21 cellular contexts compared by ENCODE assay signal in genomic region chr22:46358766-46359165, GRCh38.
"Had no signal": no experiment of that assay in that cellular context is flagged by ENCODE, and none has a peak within 500 bp of the region (broad histone marks: within the 10 kb centered on the region; RNA-seq: fewer than 3 reads in every experiment).

No MANE protein-coding gene starts in this region.

- H3K36me3 Mint-ChIP-seq: natural killer cell treated with Interleukin-12 subunit alpha and Interleukin-12 subunit beta and Interleukin-15 and Interleukin-18, amount 100 ng/mL, for 72 hours had no signal

- H3K27me3 ChIP-seq: upper lobe of left lung had no signal

- H3K9me3 ChIP-seq: left lung, sigmoid colon, thoracic aorta, upper lobe of left lung had no signal

- ATAC-seq: activated CD4-positive, CD25-positive, alpha-beta regulatory T cell treated with anti-CD3 and anti-CD28 coated beads, Interleukin-2, amount 50 U/mL, for 24 hours; activated CD8-positive, alpha-beta T cell treated with anti-CD3 and anti-CD28 coated beads for 36 hours; left lung; natural killer cell treated with Interleukin-12 subunit alpha and Interleukin-12 subunit beta and Interleukin-15 and Interleukin-18, amount 100 ng/mL, for 72 hours; T-cell had no signal

- H3K27ac ChIP-seq: left lung, sigmoid colon, thoracic aorta, upper lobe of left lung, VCaP had no signal

- H3K4me1 ChIP-seq: left lung, sigmoid colon, upper lobe of left lung had no signal

- H3K9me3 Mint-ChIP-seq: activated CD4-positive, alpha-beta T cell treated with anti-CD3 and anti-CD28 coated beads, Interleukin-2, amount 10 ng/mL, durations not matched to agents 24 days and 14 days; activated naive CD8-positive, alpha-beta T cell treated with anti-CD3 and anti-CD28 coated beads for 36 hours; dendritic cell treated with granulocyte-macrophage colony-stimulating factor and Interleukin-4, amounts not matched to agents 40 ng/mL and 50 ng/mL, for 4 days; natural killer cell treated with Interleukin-12 subunit alpha and Interleukin-12 subunit beta and Interleukin-15 and Interleukin-18, amount 100 ng/mL, for 72 hours; T-helper 2 cell treated with Interferon-gamma antibody and Interleukin-4, amounts not matched to agents 5 μg/mL and 100 μg/mL, for 36 hours had no signal

- H3K27me3 Mint-ChIP-seq: activated CD4-positive, alpha-beta T cell treated with anti-CD3 and anti-CD28 coated beads, Interleukin-2, amount 10 ng/mL, durations not matched to agents 24 days and 14 days; activated CD8-positive, alpha-beta T cell treated with anti-CD3 and anti-CD28 coated beads for 36 hours had no signal

- H3K4me1 Mint-ChIP-seq: activated CD4-positive, alpha-beta T cell treated with anti-CD3 and anti-CD28 coated beads, Interleukin-2, amount 10 ng/mL, durations not matched to agents 24 days and 14 days had no signal

- H3K4me3 ChIP-seq: left lung, sigmoid colon, smooth muscle cell, thoracic aorta, upper lobe of left lung had no signal

- DNase-seq: activated CD4-positive, alpha-beta T cell treated with anti-CD3 and anti-CD28 coated beads, Interleukin-2, amount 10 ng/mL, durations not matched to agents 24 days and 14 days; activated CD8-positive, alpha-beta T cell treated with anti-CD3 and anti-CD28 coated beads for 36 hours; activated naive CD8-positive, alpha-beta T cell treated with anti-CD3 and anti-CD28 coated beads for 36 hours; activated T-cell treated with anti-CD3 and anti-CD28 coated beads, Interleukin-2, amount 50 U/mL, for 1 hour; effector CD4-positive, alpha-beta T cell; erythroblast; foreskin fibroblast; sigmoid colon; stimulated activated CD4-positive, alpha-beta T cell treated with anti-CD3 and anti-CD28 coated beads, Interleukin-2, amount 100 ng/mL, for 48 hours; stimulated activated CD8-positive, alpha-beta memory T cell treated with anti-CD3 and anti-CD28 coated beads, Interleukin-4, amount 100 ng/mL, for 48 hours; stimulated activated naive CD4-positive, alpha-beta T cell treated with Interleukin-2 at 50 U/mL for 16 hours; T-cell had no signal

- H3K4me2 ChIP-seq: smooth muscle cell had no signal

- H3K27ac Mint-ChIP-seq: activated CD8-positive, alpha-beta T cell treated with anti-CD3 and anti-CD28 coated beads for 36 hours; activated naive CD8-positive, alpha-beta T cell treated with anti-CD3 and anti-CD28 coated beads for 36 hours; dendritic cell treated with granulocyte-macrophage colony-stimulating factor and Interleukin-4, amounts not matched to agents 40 ng/mL and 50 ng/mL, for 4 days; natural killer cell treated with Interleukin-12 subunit alpha and Interleukin-12 subunit beta and Interleukin-15 and Interleukin-18, amount 100 ng/mL, for 72 hours; T-cell; T-helper 2 cell treated with Interferon-gamma antibody and Interleukin-4, amounts not matched to agents 5 μg/mL and 100 μg/mL, for 36 hours had no signal

- H3K4me3 Mint-ChIP-seq: activated CD4-positive, alpha-beta T cell treated with anti-CD3 and anti-CD28 coated beads, Interleukin-2, amount 10 ng/mL, durations not matched to agents 24 days and 14 days; activated CD8-positive, alpha-beta T cell treated with anti-CD3 and anti-CD28 coated beads for 36 hours; activated naive CD8-positive, alpha-beta T cell treated with anti-CD3 and anti-CD28 coated beads for 36 hours; dendritic cell treated with granulocyte-macrophage colony-stimulating factor and Interleukin-4, amounts not matched to agents 40 ng/mL and 50 ng/mL, for 4 days; natural killer cell treated with Interleukin-12 subunit alpha and Interleukin-12 subunit beta and Interleukin-15 and Interleukin-18, amount 100 ng/mL, for 72 hours; T-cell; T-helper 2 cell treated with Interferon-gamma antibody and Interleukin-4, amounts not matched to agents 5 μg/mL and 100 μg/mL, for 36 hours had no signal
